In the genomic region with DNA sequence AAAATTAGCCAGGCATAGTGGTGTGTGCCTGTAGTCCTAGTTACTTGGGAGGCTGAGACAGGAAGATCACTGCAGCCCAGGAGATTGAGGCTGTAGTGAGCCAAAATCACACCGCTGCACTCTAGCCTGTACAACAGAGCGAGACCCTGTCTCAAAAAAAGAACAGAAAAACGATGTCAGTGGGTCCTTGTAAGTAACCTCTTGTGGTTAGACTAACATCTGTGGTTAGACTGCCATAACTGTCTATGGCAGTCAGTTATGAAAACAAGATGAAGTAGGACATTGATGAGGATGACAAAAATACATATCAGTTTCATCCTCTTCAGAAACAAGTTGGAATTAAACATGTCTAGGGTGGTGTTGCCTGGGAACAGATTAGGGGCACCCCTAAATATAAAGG, we compare ENCODE assay signal across 20 cellular contexts. TPM values are rescaled to one million over a fixed set of nuclear protein-coding genes. Genes with fewer than 3 reads are reported as not detected.
DNase-seq lines count a peak whose midpoint lies in the region; ATAC-seq and TF ChIP-seq lines count a peak whose summit lies in the region.
"Had no signal": no experiment of that assay in that cellular context is flagged by ENCODE, and none has a peak within 500 bp of the region (broad histone marks: within the 10 kb centered on the region; RNA-seq: fewer than 3 reads in every experiment).

No MANE protein-coding gene starts in this region.

- POLR2A ChIA-PET in PC-9 (lab: Charles Lee; ENCODE audit: unreplicated experiment) = no interaction called here

- CTCF ChIA-PET in PC-9 (lab: Charles Lee) = no interaction called here

- H3K9me2 ChIP-seq in PC-9 (ENCODE audit: insufficient read depth) = no peaks in the 10 kb centered on the region

- no peaks in the 10 kb centered on the region for H4K20me1 ChIP-seq in PC-9 (ENCODE audit: insufficient read depth)

- no peaks in the 10 kb centered on the region for H3K79me2 ChIP-seq in PC-9 (ENCODE audit: low read depth)

- intact Hi-C loops in PC-9 (cut with micrococcal nuclease; ENCODE audit: unreplicated experiment) = no loop called here

- H2AFZ ChIP-seq in PC-9 = no peak overlapping the region

- H3K27me3 Mint-ChIP-seq in T-helper 17 cell = no peaks in the 10 kb centered on the region
- H3K27me3 Mint-ChIP-seq: brain; dendritic cell treated with granulocyte-macrophage colony-stimulating factor and Interleukin-4, amounts not matched to agents 40 ng/mL and 50 ng/mL, for 4 days; naive thymus-derived CD4-positive, alpha-beta T cell had no signal

- peaks cover 4% of the 10 kb centered on the region for H3K4me1 Mint-ChIP-seq in T-helper 17 cell
- H3K4me1 Mint-ChIP-seq: brain had no signal

- ATAC-seq in GM21381 (IDR thresholded peaks at IDR 0.05; ENCODE audit: unreplicated experiment) (peak; percentile 49), HG03066 (IDR thresholded peaks at IDR 0.05; ENCODE audit: low read depth, unreplicated experiment) (peak; percentile 44), T-helper 17 cell (no peak)
- ATAC-seq: activated naive CD4-positive, alpha-beta T cell treated with anti-CD3 and anti-CD28 coated beads, Interleukin-2, amount 50 U/mL, for 72 hours; naive thymus-derived CD4-positive, alpha-beta T cell had no signal

- H3F3A ChIP-seq in PC-9 (ENCODE audit: insufficient read depth, low read depth) = no peaks in the 10 kb centered on the region

- no peaks in the 10 kb centered on the region for H3K4me1 ChIP-seq in PC-9 (replicated peaks; ENCODE audit: insufficient read depth)
- H3K4me1 ChIP-seq: SJSA1 had no signal

- H3K9me3 ChIP-seq in T-helper 17 cell (ENCODE audit: control insufficient read depth, low read length, poor library complexity, severe bottlenecking) (no peaks in the 10 kb centered on the region), PC-9 (ENCODE audit: insufficient read depth, low read depth) (no peaks in the 10 kb centered on the region)
- H3K9me3 ChIP-seq: SJSA1 had no signal

- peak; percentile 50 for DNase-seq in GM12865 (ENCODE audit: low read depth)
- DNase-seq in NB4 (ENCODE audit: low read depth) = peak; percentile 30
- no peak for DNase-seq in COR-L47 (lab: John Stamatoyannopoulos, UW)
- DNase-seq in kidney tubule cell (ENCODE audit: low spot score) = no peak
- no peak for DNase-seq in T-helper 17 cell
- no peak for DNase-seq in PC-9
- DNase-seq: activated CD4-positive, alpha-beta T cell treated with anti-CD3 and anti-CD28 coated beads for 4 hours; Calu3; naive thymus-derived CD4-positive, alpha-beta T cell; NCI-H187 treated with DMSO at 0.1 percent for 48 hours; NCI-H526; posterior cingulate gyrus; T1000 had no signal

- H3K4me2 ChIP-seq in PC-9 = no peak overlapping the region

- no peak overlapping the region for H3K27ac Mint-ChIP-seq in T-helper 17 cell
- H3K27ac Mint-ChIP-seq: dendritic cell treated with granulocyte-macrophage colony-stimulating factor and Interleukin-4, amounts not matched to agents 40 ng/mL and 50 ng/mL, for 4 days; naive thymus-derived CD4-positive, alpha-beta T cell had no signal

- no peak overlapping the region for H3K4me3 Mint-ChIP-seq in T-helper 17 cell
- H3K4me3 Mint-ChIP-seq: brain; dendritic cell treated with granulocyte-macrophage colony-stimulating factor and Interleukin-4, amounts not matched to agents 40 ng/mL and 50 ng/mL, for 4 days; naive thymus-derived CD4-positive, alpha-beta T cell had no signal

- peaks cover 7% of the 10 kb centered on the region; the same call in 1 of the 2 replicates for H3K36me3 ChIP-seq in PC-9 (ENCODE audit: low read depth)

- no peaks in the 10 kb centered on the region for H3K27me3 ChIP-seq in PC-9 (ENCODE audit: insufficient read depth, low read depth)
- H3K27me3 ChIP-seq: SJSA1 had no signal

- H3K27ac ChIP-seq in PC-9 = no peak overlapping the region
- H3K27ac ChIP-seq: SJSA1, skin epidermis had no signal

- no TSS peak for BruUV-seq in PC-9 (replicated peaks; lab: Mats Ljungman, UMichigan)

- H3K36me3 Mint-ChIP-seq in T-helper 17 cell (ENCODE audit: low read depth) = peaks cover 7% of the 10 kb centered on the region

- TF ChIP-seq POLR2A in NB4 (IDR thresholded peaks at IDR 0.05; ENCODE audit: extremely low read depth, insufficient read length) = no peak

- TF ChIP-seq CTCF in GM12865 (IDR thresholded peaks at IDR 0.05; ENCODE audit: insufficient read depth, low read depth, low read length, missing control alignments) (no peak), NB4 (IDR thresholded peaks at IDR 0.05; ENCODE audit: low read depth, low read length) (no peak), PC-9 (conservative IDR thresholded peaks at IDR 0.05) (no peak)

- no peak overlapping the region for H3K4me3 ChIP-seq in GM12865 (ENCODE audit: low read depth, low read length)
- no peak overlapping the region for H3K4me3 ChIP-seq in NB4 (ENCODE audit: low read depth, low read length)
- no peak overlapping the region for H3K4me3 ChIP-seq in PC-9
- H3K4me3 ChIP-seq: SJSA1, skin epidermis had no signal

RNA-seq across cellular contexts. Expression of a gene that starts 53.3 kb away (rescaled TPM):
- total RNA-seq in T-helper 17 cell (10 to 100 TPM; 70.3 to 74.3 TPM), PC-9 (2021) (48.0 and 71.3 TPM in 2 replicates)

Comparison
In these comparisons a context has a peak if more than half of its experiments do, and no peak if none do; other contexts are left out.
1. DNase-seq: peak in GM12865 (single experiment) and NB4 (single experiment); none in COR-L47 (single experiment), kidney tubule cell (single experiment), T-helper 17 cell (0 of 3) and PC-9 (0 of 2).